ENCODE assay signal across 16 cellular contexts in genomic region chr14:105499256-105500035, GRCh38. TPM values are rescaled to one million over a fixed set of nuclear protein-coding genes. Genes with fewer than 3 reads are reported as not detected.
DNase-seq lines count a peak whose midpoint lies in the region; ATAC-seq lines count a peak whose summit lies in the region.
"Had no signal": no experiment of that assay in that cellular context is flagged by ENCODE, and none has a peak within 500 bp of the region (broad histone marks: within the 10 kb centered on the region; RNA-seq: fewer than 3 reads in every experiment).

No MANE protein-coding gene starts in this region.

- H3K4me1 Mint-ChIP-seq in T-helper 17 cell = peaks cover 15% of the 10 kb centered on the region
- H3K4me1 Mint-ChIP-seq: activated naive CD8-positive, alpha-beta T cell treated with anti-CD3 and anti-CD28 coated beads, Interleukin-2, amount 10 ng/mL, durations not matched to agents 7 days and 5 days had no signal

- peak overlapping the region; percentile 95 for H3K27ac Mint-ChIP-seq in T-helper 17 cell
- H3K27ac Mint-ChIP-seq: activated CD8-positive, alpha-beta T cell treated with anti-CD3 and anti-CD28 coated beads for 36 hours; activated naive CD8-positive, alpha-beta T cell treated with anti-CD3 and anti-CD28 coated beads, Interleukin-2, amount 10 ng/mL, durations not matched to agents 7 days and 5 days; dendritic cell treated with granulocyte-macrophage colony-stimulating factor and Interleukin-4, amounts not matched to agents 40 ng/mL and 50 ng/mL, for 4 days had no signal

- no peaks in the 10 kb centered on the region for H3K27me3 ChIP-seq in H7 (ENCODE audit: control insufficient read depth, insufficient read depth, low read length)

- no peaks in the 10 kb centered on the region for H3K36me3 Mint-ChIP-seq in T-helper 17 cell (ENCODE audit: low read depth)
- H3K36me3 Mint-ChIP-seq: activated naive CD8-positive, alpha-beta T cell treated with anti-CD3 and anti-CD28 coated beads, Interleukin-2, amount 10 ng/mL, durations not matched to agents 7 days and 5 days had no signal

- no peak overlapping the region for H3K4me3 ChIP-seq in H7 (ENCODE audit: insufficient read depth, low read depth, low read length)
- H3K4me3 ChIP-seq: lower lobe of right lung, psoas muscle had no signal

- no peaks in the 10 kb centered on the region for H3K9me3 ChIP-seq in T-helper 17 cell (ENCODE audit: control insufficient read depth, low read length, poor library complexity, severe bottlenecking)
- H3K9me3 ChIP-seq: lower lobe of right lung, psoas muscle had no signal

- ATAC-seq in T-helper 17 cell (no peak), left lobe of liver (no peak), HG02852 (IDR thresholded peaks at IDR 0.05; ENCODE audit: unreplicated experiment) (no peak)
- ATAC-seq: activated CD8-positive, alpha-beta T cell treated with anti-CD3 and anti-CD28 coated beads for 36 hours; lower lobe of right lung; psoas muscle had no signal

- H3K27me3 Mint-ChIP-seq in T-helper 17 cell = no peaks in the 10 kb centered on the region

- H3K36me3 ChIP-seq in H7 (replicated peaks; ENCODE audit: control insufficient read depth, insufficient read depth, low read length) = no peaks in the 10 kb centered on the region

- peak; percentile 86 for DNase-seq in H7
- no peak for DNase-seq in T-helper 17 cell
- peak; percentile 82 to 95 for DNase-seq in hippocampal formation (lab: John Stamatoyannopoulos, UW)
- peak; percentile 97 for DNase-seq in putamen (ENCODE audit: low spot score)
- no peak for DNase-seq in left lobe of liver (ENCODE audit: low spot score)
- no peak for DNase-seq in NCI-H2107 treated with DMSO at 0.1 percent for 48 hours (lab: John Stamatoyannopoulos, UW; ENCODE audit: unreplicated experiment)
- DNase-seq: activated CD8-positive, alpha-beta T cell treated with anti-CD3 and anti-CD28 coated beads for 36 hours; COR-L47; NCI-H1694; NK-92 treated with Interleukin-12 subunit alpha and Interleukin-12 subunit beta, amount 100 ng/mL, for 24 hours; stimulated activated CD4-positive, alpha-beta T cell treated with anti-CD3 and anti-CD28 coated beads, Interleukin-4, amount 100 ng/mL, for 24 hours had no signal

- H3K4me3 Mint-ChIP-seq in T-helper 17 cell = peak overlapping the region; percentile 69
- H3K4me3 Mint-ChIP-seq: activated CD8-positive, alpha-beta T cell treated with anti-CD3 and anti-CD28 coated beads for 36 hours; activated naive CD8-positive, alpha-beta T cell treated with anti-CD3 and anti-CD28 coated beads, Interleukin-2, amount 10 ng/mL, durations not matched to agents 7 days and 5 days; dendritic cell treated with granulocyte-macrophage colony-stimulating factor and Interleukin-4, amounts not matched to agents 40 ng/mL and 50 ng/mL, for 4 days had no signal

RNA-seq across cellular contexts. Expression of gene TEDC1, which starts 8.4 kb away (rescaled TPM):
- total RNA-seq in H7 (2014; rRNA removed; shearing (Covaris generic)) = 24.5 and 28.5 TPM in 2 replicates
- total RNA-seq in T-helper 17 cell = 100 to 1,000 TPM; 141 to 361 TPM
- total RNA-seq in left lobe of liver = 10.6 TPM

RNA-seq across cellular contexts. Expression of gene CRIP1, which starts 12.8 kb away (rescaled TPM):
- 0.96 and 5.4 TPM in 2 replicates for total RNA-seq in H7 (2014; rRNA removed; shearing (Covaris generic))
- total RNA-seq in T-helper 17 cell (100 to 1,000 TPM; 451 to 842 TPM), left lobe of liver (3.2 TPM)

RNA-seq across cellular contexts. Expression of gene CRIP2, which starts 24.8 kb away (rescaled TPM):
- total RNA-seq in H7 (2014; rRNA removed; shearing (Covaris generic)) = 3.7 and 8.7 TPM in 2 replicates
- total RNA-seq in T-helper 17 cell (10 to 100 TPM; 51.6 to 58.8 TPM), left lobe of liver (23.8 TPM)

RNA-seq across cellular contexts. Expression of gene TMEM121, which starts 26.9 kb away (rescaled TPM):
- total RNA-seq in H7 (2014; rRNA removed; shearing (Covaris generic)) = 0.67 and 0.80 TPM in 2 replicates
- 1 to 10 TPM in 1 of 2 donors, under 1 TPM in 1; 0.85 to 2.6 TPM for total RNA-seq in T-helper 17 cell
- total RNA-seq in left lobe of liver = 4.4 TPM

Comparison
In these comparisons a context has a peak if more than half of its experiments do, and no peak if none do; other contexts are left out.
1. DNase-seq: peak in H7 (single experiment), hippocampal formation (2 of 2) and putamen (single experiment); none in T-helper 17 cell (0 of 3), left lobe of liver (single experiment) and NCI-H2107 treated with DMSO at 0.1 percent for 48 hours (single experiment).
2. RNA of gene CRIP1, which starts 12.8 kb away (total RNA-seq): 451 to 842 TPM in T-helper 17 cell; 0.96 to 5.4 TPM in H7 and 3.2 TPM in left lobe of liver (single experiment); every median in the first group is over 10 times any median in the second.